23 cellular contexts compared by ENCODE assay signal in genomic region chr16:65069766-65070165, GRCh38. TPM values are rescaled to one million over a fixed set of nuclear protein-coding genes. Genes with fewer than 3 reads are reported as not detected.
A peak's percentile ranks its signal among the peaks of the same experiment; 100 is the strongest.
DNase-seq lines count a peak whose midpoint lies in the region; ATAC-seq lines count a peak whose summit lies in the region.
"Had no signal": no experiment of that assay in that cellular context is flagged by ENCODE, and none has a peak within 500 bp of the region (broad histone marks: within the 10 kb centered on the region; RNA-seq: fewer than 3 reads in every experiment).

No MANE protein-coding gene starts in this region.

- no peak overlapping the region for H3K18ac ChIP-seq in mesenchymal stem cell (ENCODE audit: low read depth in 1 of 2, low read length in 2 of 2)

- no peak overlapping the region for H4K8ac ChIP-seq in mesenchymal stem cell (ENCODE audit: low read length)

- H2AFZ ChIP-seq in mesenchymal stem cell (ENCODE audit: low read depth, low read length), result no peak overlapping the region

- H3K4me2 ChIP-seq in mesenchymal stem cell (ENCODE audit: low read length, poor library complexity, severe bottlenecking), result no peak overlapping the region

- ATAC-seq in HG03521 (IDR thresholded peaks at IDR 0.05; ENCODE audit: unreplicated experiment) (no peak), GM21576 (IDR thresholded peaks at IDR 0.05; ENCODE audit: unreplicated experiment) (no peak)
- ATAC-seq: left ventricle myocardium superior; stimulated activated naive CD8-positive, alpha-beta T cell treated with anti-CD3 and anti-CD28 coated beads, Interleukin-15, Interleukin-2, amounts not matched to agents 100 U/mL and 50 U/mL, for 24 hours had no signal

- no peak overlapping the region for H4K91ac ChIP-seq in mesenchymal stem cell (ENCODE audit: low read length)

- no peak overlapping the region for H3K4ac ChIP-seq in mesenchymal stem cell (ENCODE audit: low read depth in 1 of 2, low read length in 2 of 2)

- H3K4me1 ChIP-seq in mesenchymal stem cell (ENCODE audit: control insufficient read depth, insufficient read depth, low read depth, low read length), result peaks cover 19% of the 10 kb centered on the region
- H3K4me1 ChIP-seq: thyroid gland had no signal

- H2BK15ac ChIP-seq in mesenchymal stem cell (ENCODE audit: low read depth, poor library complexity, severe bottlenecking), result no peak overlapping the region

- H2AK5ac ChIP-seq in mesenchymal stem cell (ENCODE audit: low read length, severe bottlenecking), result peak overlapping the region; percentile 84

- H3K27me3 ChIP-seq in mesenchymal stem cell (ENCODE audit: control insufficient read depth in 1 of 2, insufficient read depth in 1 of 2, low read length in 2 of 2), result no peaks in the 10 kb centered on the region
- H3K27me3 ChIP-seq: BE2C, thyroid gland had no signal

- H3K79me1 ChIP-seq in mesenchymal stem cell (replicated peaks; ENCODE audit: low read length, poor library complexity, severe bottlenecking), result peaks cover 10% of the 10 kb centered on the region

- peak overlapping the region; percentile 76 for H2BK5ac ChIP-seq in mesenchymal stem cell (ENCODE audit: low read depth, low read length, poor library complexity, severe bottlenecking)

- no peak overlapping the region for H3K14ac ChIP-seq in mesenchymal stem cell (ENCODE audit: low read length in 2 of 2)

- H3K23ac ChIP-seq in mesenchymal stem cell (ENCODE audit: low read length in 2 of 2), result no peak overlapping the region

- WGBS in mesenchymal stem cell, result 92% methylated on average over 2 of the region's 2 CpGs

- no peaks in the 10 kb centered on the region for H3K9me3 ChIP-seq in mesenchymal stem cell (ENCODE audit: control insufficient read depth, low read length)
- H3K9me3 ChIP-seq: BE2C, thyroid gland had no signal

- H2BK12ac ChIP-seq in mesenchymal stem cell (ENCODE audit: low read length in 2 of 2), result no peak overlapping the region

- H3K36me3 ChIP-seq in mesenchymal stem cell (ENCODE audit: control insufficient read depth in 1 of 2, insufficient read depth in 2 of 2, low read depth in 1 of 2, low read length in 2 of 2), result peaks cover 7 to 45% of the 10 kb centered on the region in 2 experiments
- H3K36me3 ChIP-seq: BE2C, thyroid gland had no signal

- no peak overlapping the region for H2BK120ac ChIP-seq in mesenchymal stem cell (ENCODE audit: low read depth, low read length)

- DNase-seq in DMS 273 (lab: John Stamatoyannopoulos, UW; ENCODE audit: unreplicated experiment) (peak; percentile 8), DMS 273 treated with DMSO at 0.1 percent for 48 hours (lab: John Stamatoyannopoulos, UW) (no peak), amniotic epithelial cell (ENCODE audit: low read depth) (peak; percentile 26), mesenchymal stem cell (peak; percentile 42), substantia nigra (lab: John Stamatoyannopoulos, UW) (no peak), NCI-H2227 (lab: John Stamatoyannopoulos, UW; ENCODE audit: unreplicated experiment) (no peak)
- DNase-seq: activated B cell treated with CpG ODN at 0.5 μM for 24 hours; activated CD4-positive, alpha-beta T cell treated with anti-CD3 and anti-CD28 coated beads, Interleukin-2, amount 50 U/mL, for 4 hours; activated effector memory CD4-positive, alpha-beta T cell treated with anti-CD3 and anti-CD28 coated beads, Interleukin-2, amount 50 U/mL, for 16 hours; BE2C; DND-41; left ventricle myocardium superior; NCI-H526; RPMI8226; stimulated activated CD4-positive, alpha-beta T cell treated with anti-CD3 and anti-CD28 coated beads, Interleukin-4, amount 100 ng/mL, for 24 hours; stimulated activated naive CD8-positive, alpha-beta T cell treated with anti-CD3 and anti-CD28 coated beads, Interleukin-15, Interleukin-2, amounts not matched to agents 100 U/mL and 50 U/mL, for 24 hours; T-helper 9 cell; thyroid gland had no signal

- peak overlapping the region in 1 of 2 experiments; percentile 7 for H3K4me3 ChIP-seq in mesenchymal stem cell (ENCODE audit: insufficient read depth in 1 of 2, low read depth in 1 of 2, low read length in 2 of 2)
- H3K4me3 ChIP-seq: thyroid gland had no signal

- peak overlapping the region; percentile 24 for H3K9ac ChIP-seq in mesenchymal stem cell (ENCODE audit: low read length)

- H3K27ac ChIP-seq in mesenchymal stem cell (ENCODE audit: low read length, poor library complexity, severe bottlenecking), result no peak overlapping the region
- peak overlapping the region; percentile 99 for H3K27ac ChIP-seq in substantia nigra (ENCODE audit: low read depth, low read length, poor library complexity, severe bottlenecking)
- H3K27ac ChIP-seq: 22Rv1, HL-60, thyroid gland had no signal

RNA-seq across cellular contexts. Expression of gene CDH11, which starts 52.1 kb away (rescaled TPM):
- polyA plus RNA-seq in mesenchymal stem cell (2013, experiment 1 of 2), result 237 TPM
- 227 TPM for polyA plus RNA-seq in mesenchymal stem cell (2013, experiment 2 of 2)
- polyA plus RNA-seq: HepG2 had no signal

Comparison
In these comparisons a context has a peak if more than half of its experiments do, and no peak if none do; other contexts are left out.
1. DNase-seq: peak in DMS 273 (single experiment), amniotic epithelial cell (single experiment) and mesenchymal stem cell (single experiment); none in DMS 273 treated with DMSO at 0.1 percent for 48 hours (single experiment), substantia nigra (0 of 49) and NCI-H2227 (single experiment).